In genomic region chr9:124197177-124198095, GRCh38 we compare ENCODE assay signal across 8 cellular contexts.
DNase-seq lines count a peak whose midpoint lies in the region; ATAC-seq, FAIRE-seq and TF ChIP-seq lines count a peak whose summit lies in the region.

No MANE protein-coding gene starts in this region.

- DNase-seq in GM12891 (ENCODE audit: insufficient read length, low spot score) (no peak), KBM-7 (peak; percentile 88), cardiac septum (ENCODE audit: low spot score) (peak; percentile 86), DMS53 (lab: John Stamatoyannopoulos, UW) (no peak), NCI-H2107 treated with DMSO at 0.1 percent for 48 hours (lab: John Stamatoyannopoulos, UW; ENCODE audit: unreplicated experiment) (no peak), DMS79 treated with DMSO at 0.1 percent for 48 hours (lab: John Stamatoyannopoulos, UW) (no peak)
- no peak for DNase-seq in stimulated activated CD4-positive, alpha-beta T cell treated with anti-CD3 and anti-CD28 coated beads, Interleukin-12 subunit alpha, Interleukin-12 subunit beta, amount 100 ng/mL, for 4 hours

- intact Hi-C loops in cardiac septum (cut with DNase I) = no loop called here

- ATAC-seq in GM21515 (IDR thresholded peaks at IDR 0.05; ENCODE audit: unreplicated experiment) = peak; percentile 55

- TF ChIP-seq POLR2A in GM12891 (IDR thresholded peaks at IDR 0.05; ENCODE audit: low read depth, low read length) = peak; percentile 92

- peak; percentile 98 for FAIRE-seq in GM12891 (lab: Jason Lieb, UNC)

- in situ Hi-C loops in KBM-7 (cut with MboI; ENCODE audit: low pct_unique_long_range_greater_than_20kb, low sequenced_read_pairs) = no loop called here

TF ChIP-seq in GM12891, 5 proteins besides CTCF, POLR2A, EP300 and RAD21:
- peak; percentile 90 for TF ChIP-seq SPI1 (IDR thresholded peaks at IDR 0.05; ENCODE audit: low read depth, low read length)
- TF ChIP-seq PAX5 (IDR thresholded peaks at IDR 0.05; ENCODE audit: insufficient read depth, low read length, severe bottlenecking) = no peak
- TF ChIP-seq POU2F2 (IDR thresholded peaks at IDR 0.05; ENCODE audit: low read depth, low read length) = peak; percentile 78; the same call in 1 of the 2 replicates
- peak; percentile 63; the same call in 1 of the 2 replicates for TF ChIP-seq TAF1 (IDR thresholded peaks at IDR 0.05; ENCODE audit: low read depth, low read length)
- TF ChIP-seq POLR2AphosphoS5 (IDR thresholded peaks at IDR 0.05; ENCODE audit: low read depth, low read length) = peak; percentile 82

Comparison
In these comparisons a context has a peak if more than half of its experiments do, and no peak if none do; other contexts are left out.
1. DNase-seq: peak in KBM-7 (single experiment) and cardiac septum (single experiment); none in GM12891 (single experiment), DMS53 (single experiment), NCI-H2107 treated with DMSO at 0.1 percent for 48 hours (single experiment), DMS79 treated with DMSO at 0.1 percent for 48 hours (single experiment) and stimulated activated CD4-positive, alpha-beta T cell treated with anti-CD3 and anti-CD28 coated beads, Interleukin-12 subunit alpha, Interleukin-12 subunit beta, amount 100 ng/mL, for 4 hours (single experiment).